8 cellular contexts compared by ENCODE assay signal in the genomic region with DNA sequence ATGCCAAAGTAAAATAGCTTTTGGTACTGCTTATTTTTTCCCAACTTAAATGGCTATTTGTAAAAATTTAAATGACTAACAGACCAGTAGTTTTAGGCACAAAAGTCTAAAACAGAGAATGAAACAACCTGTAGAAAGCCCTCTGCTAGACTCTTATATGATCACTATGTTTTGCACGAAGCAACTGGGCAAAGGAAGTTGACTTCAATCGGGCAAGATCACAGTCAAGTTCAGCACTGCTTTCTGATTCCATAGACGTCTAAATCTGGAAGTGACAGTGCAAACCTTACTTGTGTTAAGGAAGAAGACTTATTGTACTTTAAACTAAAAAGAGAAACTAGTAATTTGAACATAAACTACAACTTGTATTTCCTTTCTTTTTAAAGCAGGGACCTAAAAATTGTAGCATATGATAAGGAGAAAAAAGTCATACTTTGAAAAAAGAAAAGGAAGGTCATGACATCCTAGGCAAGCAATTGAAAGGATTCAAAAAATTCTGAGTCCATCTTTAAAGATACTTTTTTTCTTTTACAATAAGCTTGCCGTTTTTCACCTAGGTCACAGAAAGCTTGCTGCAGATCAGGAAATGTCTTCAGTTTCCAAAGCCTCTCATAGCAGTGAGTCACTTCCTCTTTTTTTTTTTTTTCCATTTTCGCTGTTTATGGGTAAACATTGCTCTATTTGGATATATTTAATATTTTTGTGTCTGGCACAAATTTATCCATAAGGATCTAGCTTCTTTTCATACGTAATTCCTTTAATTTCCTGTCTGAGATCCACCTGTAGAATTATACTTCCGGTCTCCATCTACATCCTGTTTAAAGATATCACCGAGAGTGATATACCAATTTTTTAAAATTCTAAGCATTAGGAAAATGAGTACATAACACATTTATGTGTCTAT.
DNase-seq lines count a peak whose midpoint lies in the region; ATAC-seq and TF ChIP-seq lines count a peak whose summit lies in the region.

No MANE protein-coding gene starts in this region.

- ATAC-seq in HG02798 (IDR thresholded peaks at IDR 0.05; ENCODE audit: poor library complexity, unreplicated experiment) (peak; percentile 36), T-helper 17 cell (peak; percentile 60), HG03039 (IDR thresholded peaks at IDR 0.05; ENCODE audit: unreplicated experiment) (no peak)

- H3K36me3 Mint-ChIP-seq in T-helper 17 cell (ENCODE audit: low read depth): peaks cover 5% of the 10 kb centered on the region
- H3K36me3 Mint-ChIP-seq in mesothelial cell of epicardium: no peaks in the 10 kb centered on the region
- no peaks in the 10 kb centered on the region for H3K36me3 Mint-ChIP-seq in glutamatergic neuron (ENCODE audit: unreplicated experiment)

- DNase-seq in ELR (ENCODE audit: low read depth) (peak; percentile 73), T-helper 17 cell (no peak), mesothelial cell of epicardium (ENCODE audit: low spot score in 2 of 2, unreplicated experiment in 2 of 2) (no peak), C1 segment of cervical spinal cord (lab: John Stamatoyannopoulos, UW) (no peak), glutamatergic neuron (no peak)
- no peak for DNase-seq in stimulated activated CD4-positive, alpha-beta T cell treated with anti-CD3 and anti-CD28 coated beads, Interleukin-4, amount 100 ng/mL, for 1 hour

- no peaks in the 10 kb centered on the region for H3K27me3 Mint-ChIP-seq in T-helper 17 cell
- no peaks in the 10 kb centered on the region for H3K27me3 Mint-ChIP-seq in mesothelial cell of epicardium (ENCODE audit: low read depth)
- H3K27me3 Mint-ChIP-seq in glutamatergic neuron (ENCODE audit: unreplicated experiment): peaks cover 2% of the 10 kb centered on the region

- H3K4me3 Mint-ChIP-seq in T-helper 17 cell (peak overlapping the region; percentile 86), mesothelial cell of epicardium (peak overlapping the region; percentile 59), glutamatergic neuron (ENCODE audit: unreplicated experiment) (no peak overlapping the region)

- TF ChIP-seq CTCF in mesothelial cell of epicardium (IDR thresholded peaks at IDR 0.05; ENCODE audit: unreplicated experiment): no peak
- TF ChIP-seq CTCF in glutamatergic neuron (IDR thresholded peaks at IDR 0.05; ENCODE audit: partially characterized antibody, unreplicated experiment): no peak

- H3K9me3 Mint-ChIP-seq in mesothelial cell of epicardium (no peaks in the 10 kb centered on the region), glutamatergic neuron (ENCODE audit: unreplicated experiment) (no peaks in the 10 kb centered on the region)

- H3K27ac Mint-ChIP-seq in T-helper 17 cell (peak overlapping the region; percentile 96), mesothelial cell of epicardium (peak overlapping the region; percentile 95), glutamatergic neuron (ENCODE audit: unreplicated experiment) (no peak overlapping the region)

- H3K4me1 Mint-ChIP-seq in T-helper 17 cell (peaks cover 35% of the 10 kb centered on the region), mesothelial cell of epicardium (peaks cover 86% of the 10 kb centered on the region), glutamatergic neuron (ENCODE audit: low read depth, unreplicated experiment) (peaks cover 4% of the 10 kb centered on the region)

- no peaks in the 10 kb centered on the region for H3K9me3 ChIP-seq in T-helper 17 cell (ENCODE audit: control insufficient read depth, low read length, poor library complexity, severe bottlenecking)
